ENCODE assay signal across 1 cellular context in the genomic region with DNA sequence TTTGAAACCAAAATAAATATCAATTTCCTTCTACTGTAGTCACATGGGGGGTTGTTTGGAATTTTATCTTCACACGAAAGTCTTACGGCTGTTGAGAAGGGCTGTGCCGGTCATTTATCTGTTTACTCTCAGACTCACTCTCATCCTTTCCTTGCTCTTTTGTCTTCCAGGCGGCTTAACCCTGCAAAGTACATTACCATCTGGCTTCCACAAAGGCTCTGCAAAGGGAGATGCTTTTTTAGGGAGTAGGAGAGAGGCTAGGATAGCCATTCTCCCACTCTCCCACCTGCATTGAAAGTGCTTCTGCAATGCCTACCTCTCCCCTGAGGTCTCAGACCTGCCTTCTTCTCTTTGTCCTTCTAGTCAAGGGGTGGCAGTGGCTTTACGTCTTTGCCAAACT.
TF ChIP-seq lines count a peak whose summit lies in the region.

No MANE protein-coding gene starts in this region.

TF ChIP-seq in GM23338, 12 proteins besides CTCF, POLR2A, EP300 and RAD21:
- TF ChIP-seq, protein P1, sequence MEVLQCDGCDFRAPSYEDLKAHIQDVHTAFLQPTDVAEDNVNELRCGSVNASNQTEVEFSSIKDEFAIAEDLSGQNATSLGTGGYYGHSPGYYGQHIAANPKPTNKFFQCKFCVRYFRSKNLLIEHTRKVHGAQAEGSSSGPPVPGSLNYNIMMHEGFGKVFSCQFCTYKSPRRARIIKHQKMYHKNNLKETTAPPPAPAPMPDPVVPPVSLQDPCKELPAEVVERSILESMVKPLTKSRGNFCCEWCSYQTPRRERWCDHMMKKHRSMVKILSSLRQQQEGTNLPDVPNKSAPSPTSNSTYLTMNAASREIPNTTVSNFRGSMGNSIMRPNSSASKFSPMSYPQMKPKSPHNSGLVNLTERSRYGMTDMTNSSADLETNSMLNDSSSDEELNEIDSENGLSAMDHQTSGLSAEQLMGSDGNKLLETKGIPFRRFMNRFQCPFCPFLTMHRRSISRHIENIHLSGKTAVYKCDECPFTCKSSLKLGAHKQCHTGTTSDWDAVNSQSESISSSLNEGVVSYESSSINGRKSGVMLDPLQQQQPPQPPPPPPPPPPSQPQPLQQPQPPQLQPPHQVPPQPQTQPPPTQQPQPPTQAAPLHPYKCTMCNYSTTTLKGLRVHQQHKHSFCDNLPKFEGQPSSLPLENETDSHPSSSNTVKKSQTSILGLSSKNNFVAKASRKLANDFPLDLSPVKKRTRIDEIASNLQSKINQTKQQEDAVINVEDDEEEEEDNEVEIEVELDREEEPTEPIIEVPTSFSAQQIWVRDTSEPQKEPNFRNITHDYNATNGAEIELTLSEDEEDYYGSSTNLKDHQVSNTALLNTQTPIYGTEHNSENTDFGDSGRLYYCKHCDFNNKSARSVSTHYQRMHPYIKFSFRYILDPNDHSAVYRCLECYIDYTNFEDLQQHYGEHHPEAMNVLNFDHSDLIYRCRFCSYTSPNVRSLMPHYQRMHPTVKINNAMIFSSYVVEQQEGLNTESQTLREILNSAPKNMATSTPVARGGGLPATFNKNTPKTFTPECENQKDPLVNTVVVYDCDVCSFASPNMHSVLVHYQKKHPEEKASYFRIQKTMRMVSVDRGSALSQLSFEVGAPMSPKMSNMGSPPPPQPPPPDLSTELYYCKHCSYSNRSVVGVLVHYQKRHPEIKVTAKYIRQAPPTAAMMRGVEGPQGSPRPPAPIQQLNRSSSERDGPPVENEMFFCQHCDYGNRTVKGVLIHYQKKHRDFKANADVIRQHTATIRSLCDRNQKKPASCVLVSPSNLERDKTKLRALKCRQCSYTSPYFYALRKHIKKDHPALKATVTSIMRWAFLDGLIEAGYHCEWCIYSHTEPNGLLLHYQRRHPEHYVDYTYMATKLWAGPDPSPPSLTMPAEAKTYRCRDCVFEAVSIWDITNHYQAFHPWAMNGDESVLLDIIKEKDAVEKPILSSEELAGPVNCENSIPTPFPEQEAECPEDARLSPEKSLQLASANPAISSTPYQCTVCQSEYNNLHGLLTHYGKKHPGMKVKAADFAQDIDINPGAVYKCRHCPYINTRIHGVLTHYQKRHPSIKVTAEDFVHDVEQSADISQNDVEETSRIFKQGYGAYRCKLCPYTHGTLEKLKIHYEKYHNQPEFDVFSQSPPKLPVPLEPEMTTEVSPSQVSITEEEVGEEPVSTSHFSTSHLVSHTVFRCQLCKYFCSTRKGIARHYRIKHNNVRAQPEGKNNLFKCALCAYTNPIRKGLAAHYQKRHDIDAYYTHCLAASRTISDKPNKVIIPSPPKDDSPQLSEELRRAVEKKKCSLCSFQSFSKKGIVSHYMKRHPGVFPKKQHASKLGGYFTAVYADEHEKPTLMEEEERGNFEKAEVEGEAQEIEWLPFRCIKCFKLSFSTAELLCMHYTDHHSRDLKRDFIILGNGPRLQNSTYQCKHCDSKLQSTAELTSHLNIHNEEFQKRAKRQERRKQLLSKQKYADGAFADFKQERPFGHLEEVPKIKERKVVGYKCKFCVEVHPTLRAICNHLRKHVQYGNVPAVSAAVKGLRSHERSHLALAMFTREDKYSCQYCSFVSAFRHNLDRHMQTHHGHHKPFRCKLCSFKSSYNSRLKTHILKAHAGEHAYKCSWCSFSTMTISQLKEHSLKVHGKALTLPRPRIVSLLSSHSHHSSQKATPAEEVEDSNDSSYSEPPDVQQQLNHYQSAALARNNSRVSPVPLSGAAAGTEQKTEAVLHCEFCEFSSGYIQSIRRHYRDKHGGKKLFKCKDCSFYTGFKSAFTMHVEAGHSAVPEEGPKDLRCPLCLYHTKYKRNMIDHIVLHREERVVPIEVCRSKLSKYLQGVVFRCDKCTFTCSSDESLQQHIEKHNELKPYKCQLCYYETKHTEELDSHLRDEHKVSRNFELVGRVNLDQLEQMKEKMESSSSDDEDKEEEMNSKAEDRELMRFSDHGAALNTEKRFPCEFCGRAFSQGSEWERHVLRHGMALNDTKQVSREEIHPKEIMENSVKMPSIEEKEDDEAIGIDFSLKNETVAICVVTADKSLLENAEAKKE (CRISPR knock-in tag; IDR thresholded peaks at IDR 0.05): peak; percentile 89
- TF ChIP-seq STAT1 (IDR thresholded peaks at IDR 0.05; ENCODE audit: unreplicated experiment) (no peak), CREB1 (CRISPR knock-in tag; IDR thresholded peaks at IDR 0.05; ENCODE audit: low read depth) (no peak), POLR2AphosphoS5 (IDR thresholded peaks at IDR 0.05; ENCODE audit: low read depth) (no peak), ZNF114 (CRISPR knock-in tag; IDR thresholded peaks at IDR 0.05) (no peak)
